In the genomic region with DNA sequence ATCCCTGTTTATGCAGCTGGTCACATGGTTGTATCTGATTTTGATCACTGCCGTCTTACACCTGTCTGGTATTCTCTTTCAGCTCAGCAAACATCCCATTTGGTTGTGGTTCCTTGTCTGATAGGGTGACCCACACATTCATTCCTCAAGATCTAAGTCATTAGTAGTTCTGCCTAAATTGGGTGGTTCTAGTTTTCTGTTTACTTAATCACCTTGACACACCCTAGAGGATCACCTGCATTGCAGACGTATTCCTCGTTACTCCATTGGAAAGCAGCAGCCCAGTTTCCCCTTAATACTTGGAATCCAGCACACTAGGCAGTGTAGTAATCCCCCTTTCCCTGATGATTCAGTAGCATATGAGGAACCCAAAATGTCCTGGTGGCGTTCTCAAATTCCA, we compare ENCODE assay signal across 2 cellular contexts. TPM values are rescaled to one million over a fixed set of nuclear protein-coding genes. Genes with fewer than 3 reads are reported as not detected.
"Had no signal": no experiment of that assay in that cellular context is flagged by ENCODE, and none has a peak within 500 bp of the region (broad histone marks: within the 10 kb centered on the region; RNA-seq: fewer than 3 reads in every experiment).

No MANE protein-coding gene starts in this region.

RNA-seq across cellular contexts. Expression of gene PTPN20, which starts 41.3 kb away (rescaled TPM):
- total RNA-seq: LHCN-M2, SJSA1 had no signal
